8 cellular contexts compared by ENCODE assay signal in genomic region chr6:109441069-109441816, GRCh38. TPM values are rescaled to one million over a fixed set of nuclear protein-coding genes. Genes with fewer than 3 reads are reported as not detected.
DNase-seq lines count a peak whose midpoint lies in the region; ATAC-seq, FAIRE-seq and TF ChIP-seq lines count a peak whose summit lies in the region.

No MANE protein-coding gene starts in this region.

- H3K4me3 Mint-ChIP-seq in Caco-2 (ENCODE audit: unreplicated experiment), result peak overlapping the region; percentile 96

- peak overlapping the region; percentile 57 for H3K4me3 ChIP-seq in Caco-2 (ENCODE audit: low read depth, low read length)
- peak overlapping the region; percentile 86 for H3K4me3 ChIP-seq in astrocyte of the cerebellum (ENCODE audit: low read depth, low read length)
- H3K4me3 ChIP-seq in iPS DF 6.9 (ENCODE audit: low read length), result peak overlapping the region; percentile 70
- peak overlapping the region; percentile 82 for H3K4me3 ChIP-seq in small intestine (ENCODE audit: low read depth in 1 of 2, low read length in 2 of 2)

- H3K4me1 ChIP-seq in Caco-2 (peaks cover 7% of the 10 kb centered on the region), iPS DF 6.9 (ENCODE audit: control insufficient read depth, insufficient read depth, low read length) (peaks cover 4% of the 10 kb centered on the region), small intestine (ENCODE audit: control insufficient read depth in 2 of 2, insufficient read depth in 1 of 2, low read depth in 1 of 2, low read length in 1 of 2) (peaks cover 0 to 8% of the 10 kb centered on the region in 2 donors)

- intact Hi-C loops in Caco-2 (cut with micrococcal nuclease; ENCODE audit: unreplicated experiment), result loop anchor here (2.0 to 10.0 kb wide), 4 partner anchors 14 to 256 kb away; partner anchors contain the start of genes AK9, CD164, FIG4 and MICAL1

- peak; percentile 64 to 71 for DNase-seq in Caco-2
- peak; percentile 64 for DNase-seq in HK-2 (ENCODE audit: unreplicated experiment)
- DNase-seq in RKO (ENCODE audit: low spot score), result peak; percentile 61
- DNase-seq in astrocyte of the cerebellum (ENCODE audit: low read depth), result no peak
- no peak for DNase-seq in iPS DF 6.9 (ENCODE audit: low read depth, low spot score)
- peak; percentile 70 for DNase-seq in small intestine
- DNase-seq in NCI-H1694 treated with DMSO at 0.1 percent for 48 hours (lab: John Stamatoyannopoulos, UW), result no peak

- WGBS in iPS DF 6.9 (ENCODE audit: insufficient coverage, insufficient read length), result no CpG with 5 or more reads among the region's 31 CpGs
- WGBS in small intestine, 3 donors, result 0 to 1% (median 1%) methylated on average over 26 to 31 of the region's 31 CpGs

- H3K9me3 ChIP-seq in Caco-2 (no peaks in the 10 kb centered on the region), iPS DF 6.9 (ENCODE audit: control insufficient read depth, insufficient read depth, low read length) (no peaks in the 10 kb centered on the region), small intestine (ENCODE audit: control insufficient read depth, low read depth) (no peaks in the 10 kb centered on the region)

- no TSS peak for BruUV-seq in Caco-2 (replicated peaks; lab: Mats Ljungman, UMichigan)

- H3K27me3 ChIP-seq in Caco-2 (replicated peaks; ENCODE audit: control insufficient read depth, insufficient read depth, low read length) (no peaks in the 10 kb centered on the region), iPS DF 6.9 (ENCODE audit: control insufficient read depth, insufficient read depth, low read length) (no peaks in the 10 kb centered on the region), small intestine (ENCODE audit: control insufficient read depth in 2 of 2, insufficient read depth in 2 of 2, low read length in 2 of 2) (no peaks in the 10 kb centered on the region)

- H3K27ac ChIP-seq in iPS DF 6.9 (ENCODE audit: low read length) (no peak overlapping the region), small intestine (ENCODE audit: low read depth in 1 of 2, low read length in 1 of 2) (peak overlapping the region; percentile 81 to 86)

- FAIRE-seq in small intestine (lab: Jason Lieb, UNC), result no peak

- CTCF ChIA-PET in Caco-2 (lab: Charles Lee), result interaction anchor here (0.6 to 1.6 kb wide), 3 partner anchors 58 to 598 kb away, joined by 3 to 4 read pairs (median 3); no protein-coding TSS in a partner anchor

- H3K27me3 Mint-ChIP-seq in Caco-2 (ENCODE audit: insufficient read depth, unreplicated experiment), result no peaks in the 10 kb centered on the region

- POLR2A ChIA-PET in Caco-2 (lab: Charles Lee), result interaction anchor here (1.3 kb wide), 1 partner anchor 41 kb away, joined by 16 read pairs; no protein-coding TSS in a partner anchor

- TF ChIP-seq CTCF in Caco-2 (IDR thresholded peaks at IDR 0.05; ENCODE audit: insufficient read depth in 1 of 2, low read depth in 1 of 2, low read length in 1 of 2, severe bottlenecking in 1 of 2, unreplicated experiment in 1 of 2) (peak in 1 of 2 experiments; percentile 36), astrocyte of the cerebellum (IDR thresholded peaks at IDR 0.05; ENCODE audit: low read depth, low read length, missing control alignments) (peak; percentile 49)

- in situ Hi-C loops in astrocyte of the cerebellum (cut with HindIII; ENCODE audit: low sequenced_read_pairs), result no loop called here

- H3K4me1 Mint-ChIP-seq in Caco-2 (ENCODE audit: low read depth, unreplicated experiment), result no peaks in the 10 kb centered on the region

- H3K36me3 ChIP-seq in Caco-2 (ENCODE audit: control insufficient read depth, insufficient read depth, low read length) (no peaks in the 10 kb centered on the region), iPS DF 6.9 (ENCODE audit: control insufficient read depth, insufficient read depth, low read length) (peaks cover 21% of the 10 kb centered on the region), small intestine (ENCODE audit: control insufficient read depth in 2 of 2, insufficient read depth in 2 of 2, low read length in 2 of 2) (peaks cover 9 to 12% of the 10 kb centered on the region in 2 donors)

- no peaks in the 10 kb centered on the region for H3K9me3 Mint-ChIP-seq in Caco-2 (ENCODE audit: unreplicated experiment)

- ATAC-seq in GM19438 (IDR thresholded peaks at IDR 0.05; ENCODE audit: low read depth, unreplicated experiment), result peak; percentile 35

- H3K36me3 Mint-ChIP-seq in Caco-2 (ENCODE audit: insufficient read depth, unreplicated experiment), result no peaks in the 10 kb centered on the region

- H3K27ac Mint-ChIP-seq in Caco-2 (ENCODE audit: unreplicated experiment), result peak overlapping the region; percentile 97

RNA-seq across cellular contexts. Expression of gene SMPD2, which starts 0.7 kb away (rescaled TPM):
- 12.3 and 12.8 TPM in 2 replicates for total RNA-seq in Caco-2 (2022)
- polyA plus RNA-seq in small intestine, result 10 to 100 TPM; 14.3 to 19.5 (median 17.1) TPM

RNA-seq across cellular contexts. Expression of gene PPIL6, which starts 0.8 kb away (rescaled TPM):
- 0.30 TPM in 1 of 2 replicates, not detected in the other for total RNA-seq in Caco-2 (2022)
- under 1 TPM in 2 of 3 donors, not detected in 1; 0.22 to 0.76 TPM for polyA plus RNA-seq in small intestine

RNA-seq across cellular contexts. Expression of gene MICAL1, which starts 14.3 kb away (rescaled TPM):
- 11.7 and 11.8 TPM in 2 replicates for total RNA-seq in Caco-2 (2022)
- 100 to 1,000 TPM in 2 of 3 donors, 10 to 100 TPM in 1; 48.0 to 316 (median 202) TPM for polyA plus RNA-seq in small intestine

RNA-seq across cellular contexts. Expression of gene ZBTB24, which starts 41.8 kb away (rescaled TPM):
- 9.2 and 10.3 TPM in 2 replicates for total RNA-seq in Caco-2 (2022)
- 1 to 10 TPM; 1.8 to 3.9 (median 2.7) TPM for polyA plus RNA-seq in small intestine

RNA-seq across cellular contexts. Expression of gene CD164, which starts 59.0 kb away (rescaled TPM):
- 224 and 228 TPM in 2 replicates for total RNA-seq in Caco-2 (2022)
- polyA plus RNA-seq in small intestine, result 100 to 1,000 TPM; 151 to 172 (median 172) TPM

Comparison
In these comparisons a context has a peak if more than half of its experiments do, and no peak if none do; other contexts are left out.
1. DNase-seq: peak in Caco-2 (2 of 2), HK-2 (single experiment), RKO (single experiment) and small intestine (single experiment); none in astrocyte of the cerebellum (single experiment), iPS DF 6.9 (single experiment) and NCI-H1694 treated with DMSO at 0.1 percent for 48 hours (single experiment).
2. Peak in every context shown above with its lines, with median percentiles within 50 percentile points of each other: H3K4me3 ChIP-seq.